Comparison of ENCODE assay signal across 18 cellular contexts in genomic region chr6:170277893-170278742, GRCh38. TPM values are rescaled to one million over a fixed set of nuclear protein-coding genes. Genes with fewer than 3 reads are reported as not detected.
DNase-seq lines count a peak whose midpoint lies in the region; ATAC-seq, FAIRE-seq and TF ChIP-seq lines count a peak whose summit lies in the region.
"Had no signal": no experiment of that assay in that cellular context is flagged by ENCODE, and none has a peak within 500 bp of the region (broad histone marks: within the 10 kb centered on the region; RNA-seq: fewer than 3 reads in every experiment).

No MANE protein-coding gene starts in this region.

- H3K4me3 ChIP-seq in Jurkat, Clone E6-1 (ENCODE audit: low read length): peak overlapping the region; percentile 35
- no peak overlapping the region for H3K4me3 ChIP-seq in K562
- H3K4me3 ChIP-seq: dorsolateral prefrontal cortex, gastroesophageal sphincter, ovary, SK-N-MC had no signal

- FAIRE-seq in K562 (lab: Jason Lieb, UNC): no peak

- H3K27me3 Mint-ChIP-seq in activated naive CD8-positive, alpha-beta T cell: no peaks in the 10 kb centered on the region
- H3K27me3 Mint-ChIP-seq in activated naive CD8-positive, alpha-beta T cell treated with anti-CD3 and anti-CD28 coated beads, Interleukin-2, amount 50 U/mL, for 24 hours: peaks cover 2% of the 10 kb centered on the region
- peaks cover 8% of the 10 kb centered on the region for H3K27me3 Mint-ChIP-seq in stimulated activated naive CD8-positive, alpha-beta T cell treated with anti-CD3 and anti-CD28 coated beads, Interleukin-15, Interleukin-2, amounts not matched to agents 100 ng/mL and 50 ng/mL, for 24 hours

- no peak for ATAC-seq in activated naive CD8-positive, alpha-beta T cell treated with anti-CD3 and anti-CD28 coated beads, Interleukin-2, amount 50 U/mL, for 24 hours
- ATAC-seq in K562 (no peak), GM21390 (IDR thresholded peaks at IDR 0.05; ENCODE audit: unreplicated experiment) (no peak)
- ATAC-seq: gastroesophageal sphincter, Panc1, sciatic nerve had no signal

- no peak overlapping the region for H3K4me2 ChIP-seq in K562 (ENCODE audit: insufficient read depth, low read length)

- H3K79me2 ChIP-seq in K562 (ENCODE audit: control insufficient read depth, insufficient read depth, low read length): no peaks in the 10 kb centered on the region

- peak overlapping the region; percentile 54 for H3K4me3 Mint-ChIP-seq in activated naive CD8-positive, alpha-beta T cell
- H3K4me3 Mint-ChIP-seq in activated naive CD8-positive, alpha-beta T cell treated with anti-CD3 and anti-CD28 coated beads, Interleukin-2, amount 50 U/mL, for 24 hours: no peak overlapping the region
- H3K4me3 Mint-ChIP-seq in stimulated activated naive CD8-positive, alpha-beta T cell treated with anti-CD3 and anti-CD28 coated beads, Interleukin-15, Interleukin-2, amounts not matched to agents 100 ng/mL and 50 ng/mL, for 24 hours: peak overlapping the region; percentile 42

- H3K36me3 ChIP-seq in K562 (ENCODE audit: control insufficient read depth, insufficient read depth, low read length): no peaks in the 10 kb centered on the region
- H3K36me3 ChIP-seq: ovary had no signal

- H4K20me1 ChIP-seq in K562 (replicated peaks; ENCODE audit: control insufficient read depth, insufficient read depth, low read length): peaks cover 4% of the 10 kb centered on the region; the same call in 1 of the 2 replicates

- no peak for TF ChIP-seq EP300 in K562 (IDR thresholded peaks at IDR 0.05; ENCODE audit: low read length)

- peaks cover 37% of the 10 kb centered on the region for H3K4me1 Mint-ChIP-seq in activated naive CD8-positive, alpha-beta T cell (ENCODE audit: low read depth)
- H3K4me1 Mint-ChIP-seq in activated naive CD8-positive, alpha-beta T cell treated with anti-CD3 and anti-CD28 coated beads, Interleukin-2, amount 50 U/mL, for 24 hours: peaks cover 23% of the 10 kb centered on the region
- H3K4me1 Mint-ChIP-seq in stimulated activated naive CD8-positive, alpha-beta T cell treated with anti-CD3 and anti-CD28 coated beads, Interleukin-15, Interleukin-2, amounts not matched to agents 100 ng/mL and 50 ng/mL, for 24 hours (ENCODE audit: low read depth): peaks cover 37% of the 10 kb centered on the region

- no peak for TF ChIP-seq POLR2A in K562 (conservative IDR thresholded peaks at IDR 0.05)

- intact Hi-C loops in K562 (cut with micrococcal nuclease): no loop called here

- peaks cover 79 to 81% of the 10 kb centered on the region in 2 experiments for H3K27me3 ChIP-seq in K562 (ENCODE audit: control insufficient read depth in 2 of 2, insufficient read depth in 2 of 2, low read length in 2 of 2)
- H3K27me3 ChIP-seq: dorsolateral prefrontal cortex, ovary had no signal

- no peak overlapping the region for H3K9ac ChIP-seq in K562 (ENCODE audit: insufficient read depth in 1 of 2, low read depth in 2 of 2, low read length in 2 of 2)

- CTCF ChIA-PET in K562 (lab: Yijun Ruan, JAX; ENCODE audit: low intra/inter-chr PET ratio): no interaction called here

- no TSS peak for BruUV-seq in K562 (replicated peaks; lab: Mats Ljungman, UMichigan)

- no peak for TF ChIP-seq CTCF in K562 (IDR thresholded peaks at IDR 0.05 in 2 of 3, conservative IDR thresholded peaks at IDR 0.05 in 1 of 3; ENCODE audit: insufficient read depth in 2 of 3, low read depth in 1 of 3, low read length in 3 of 3)

- no peaks in the 10 kb centered on the region for H3K36me3 Mint-ChIP-seq in activated naive CD8-positive, alpha-beta T cell
- H3K36me3 Mint-ChIP-seq in activated naive CD8-positive, alpha-beta T cell treated with anti-CD3 and anti-CD28 coated beads, Interleukin-2, amount 50 U/mL, for 24 hours (ENCODE audit: low read depth): peaks cover 5% of the 10 kb centered on the region
- H3K36me3 Mint-ChIP-seq in stimulated activated naive CD8-positive, alpha-beta T cell treated with anti-CD3 and anti-CD28 coated beads, Interleukin-15, Interleukin-2, amounts not matched to agents 100 ng/mL and 50 ng/mL, for 24 hours (ENCODE audit: low read depth): peaks cover 11% of the 10 kb centered on the region

- peaks cover 0 to 18% of the 10 kb centered on the region in 2 experiments; a peak in 2 of 5 replicates for H3K4me1 ChIP-seq in K562 (replicated peaks in 1 of 2; ENCODE audit: control insufficient read depth in 2 of 2, insufficient read depth in 2 of 2, low read length in 2 of 2)

- H3K27ac ChIP-seq in K562 (ENCODE audit: extremely low read depth, low read depth, low read length): no peak overlapping the region
- H3K27ac ChIP-seq: dorsolateral prefrontal cortex, ovary, SK-N-MC had no signal

- H2AFZ ChIP-seq in K562 (ENCODE audit: low read depth, low read length): no peak overlapping the region

- H3K27ac Mint-ChIP-seq in activated naive CD8-positive, alpha-beta T cell: peak overlapping the region; percentile 79
- no peak overlapping the region for H3K27ac Mint-ChIP-seq in activated naive CD8-positive, alpha-beta T cell treated with anti-CD3 and anti-CD28 coated beads, Interleukin-2, amount 50 U/mL, for 24 hours
- peak overlapping the region; percentile 71 for H3K27ac Mint-ChIP-seq in stimulated activated naive CD8-positive, alpha-beta T cell treated with anti-CD3 and anti-CD28 coated beads, Interleukin-15, Interleukin-2, amounts not matched to agents 100 ng/mL and 50 ng/mL, for 24 hours

- no peak for DNase-seq in activated naive CD8-positive, alpha-beta T cell treated with anti-CD3 and anti-CD28 coated beads, Interleukin-2, amount 50 U/mL, for 24 hours
- peak; percentile 41 for DNase-seq in Jurkat, Clone E6-1 (ENCODE audit: low read depth, low spot score)
- DNase-seq in K562 (ENCODE audit: extremely low read depth in 1 of 4, low spot score in 3 of 4): no peak
- DNase-seq in stimulated activated CD4-positive, alpha-beta T cell treated with anti-CD3 and anti-CD28 coated beads, Interleukin-2, amount 100 ng/mL, for 24 hours: no peak
- no peak for DNase-seq in NCI-H524 (lab: John Stamatoyannopoulos, UW)
- DNase-seq: activated CD8-positive, alpha-beta memory T cell treated with anti-CD3 and anti-CD28 coated beads, Interleukin-2, amount 50 U/mL, for 48 hours; Calu3; erythroblast; NCI-H146 had no signal

- POLR2A ChIA-PET in K562 (lab: Yijun Ruan, JAX): interaction anchor here (0.6 kb wide), 1 partner anchor 1373 kb away, joined by 3 read pairs; no protein-coding TSS in a partner anchor

- no peaks in the 10 kb centered on the region for H3K9me1 ChIP-seq in K562 (ENCODE audit: control insufficient read depth, insufficient read depth, low read length)

- H3K9me3 ChIP-seq in K562 (replicated peaks; ENCODE audit: control insufficient read depth, insufficient read depth, low read depth, low read length): no peaks in the 10 kb centered on the region
- H3K9me3 ChIP-seq: gastroesophageal sphincter, ovary had no signal

- in situ Hi-C loops in K562 (cut with MboI): no loop called here

- TF ChIP-seq RAD21 in K562 (CRISPR knock-in tag; conservative IDR thresholded peaks at IDR 0.05 in 1 of 2, IDR thresholded peaks at IDR 0.05 in 1 of 2): no peak

- no peaks in the 10 kb centered on the region for H3K9me3 Mint-ChIP-seq in activated naive CD8-positive, alpha-beta T cell (ENCODE audit: low read depth)
- H3K9me3 Mint-ChIP-seq in activated naive CD8-positive, alpha-beta T cell treated with anti-CD3 and anti-CD28 coated beads, Interleukin-2, amount 50 U/mL, for 24 hours: no peaks in the 10 kb centered on the region
- no peaks in the 10 kb centered on the region for H3K9me3 Mint-ChIP-seq in stimulated activated naive CD8-positive, alpha-beta T cell treated with anti-CD3 and anti-CD28 coated beads, Interleukin-15, Interleukin-2, amounts not matched to agents 100 ng/mL and 50 ng/mL, for 24 hours

- 4% methylated on average over 8 of the region's 8 CpGs for WGBS in K562 (ENCODE audit: insufficient coverage, low coverage, missing lambda C conversion rate)

RNA-seq across cellular contexts. Expression of gene DLL1, which starts 12.8 kb away (rescaled TPM):
- 1.1 TPM for polyA plus RNA-seq in Jurkat, Clone E6-1 (2012; ENCODE audit: insufficient read depth, insufficient read length)
- not detected in 2 replicates for total RNA-seq in K562 (2011; cell fraction: chromatin; rRNA removed; ENCODE audit: low replicate concordance)
- not detected in 2 replicates for total RNA-seq in K562 (2011; cell fraction: nucleolus; rRNA removed)
- total RNA-seq in K562 (2011; cell fraction: nucleoplasm; rRNA removed): not detected in 2 replicates
- total RNA-seq in K562 (2014; rRNA removed) (not detected in 2 replicates), K562 (2014; rRNA removed; fragmentation: Illumina TruSeq; extraction: Trizol) (not detected in 2 replicates), K562 (2015; rRNA removed; fragmentation: Illumina TruSeq; extraction: Trizol) (not detected in 2 replicates), K562 (2021) (not detected in 2 replicates)
- polyA plus RNA-seq in K562 (2011; rRNA removed) (not detected in 2 replicates), K562 (2014; fragmentation: Illumina TruSeq; extraction: Trizol) (not detected in 2 replicates), K562 (2014; fragmentation: Nextera tagmentation; extraction: Ambion mirVana) (not detected), K562 (2014; rRNA removed) (not detected in 2 replicates)
- 0.03 TPM in 1 of 2 replicates, not detected in the other for polyA plus RNA-seq in K562 (2011; cell fraction: cytosol; rRNA removed)
- not detected in 2 replicates for polyA plus RNA-seq in K562 (2011; cell fraction: nucleus; rRNA removed)
- polyA plus RNA-seq in K562 (2012): 0.03 TPM in 1 of 2 replicates, not detected in the other
- not detected in 2 replicates for polyA minus RNA-seq in K562 (2011; rRNA and poly(A)+ RNA removed)
- not detected in 2 replicates for polyA minus RNA-seq in K562 (2011; cell fraction: cytosol; rRNA and poly(A)+ RNA removed)
- not detected in 2 replicates for polyA minus RNA-seq in K562 (2011; cell fraction: nucleus; rRNA and poly(A)+ RNA removed)

RNA-seq across cellular contexts. Expression of gene FAM120B, which starts 28.4 kb away (rescaled TPM):
- 21.8 TPM for polyA plus RNA-seq in Jurkat, Clone E6-1 (2012; ENCODE audit: insufficient read depth, insufficient read length)
- 43.4 and 80.5 TPM in 2 replicates for total RNA-seq in K562 (2011; cell fraction: chromatin; rRNA removed; ENCODE audit: low replicate concordance)
- 21.2 and 24.1 TPM in 2 replicates for total RNA-seq in K562 (2011; cell fraction: nucleolus; rRNA removed)
- total RNA-seq in K562 (2011; cell fraction: nucleoplasm; rRNA removed): 25.9 and 29.8 TPM in 2 replicates
- total RNA-seq in K562 (2014; rRNA removed) (9.4 and 12.2 TPM in 2 replicates), K562 (2014; rRNA removed; fragmentation: Illumina TruSeq; extraction: Trizol) (15.1 and 16.4 TPM in 2 replicates), K562 (2015; rRNA removed; fragmentation: Illumina TruSeq; extraction: Trizol) (12.8 and 12.9 TPM in 2 replicates), K562 (2021) (22.6 and 23.0 TPM in 2 replicates)
- polyA plus RNA-seq in K562 (2011; rRNA removed) (16.6 and 16.9 TPM in 2 replicates), K562 (2014; fragmentation: Illumina TruSeq; extraction: Trizol) (19.9 and 21.3 TPM in 2 replicates), K562 (2014; fragmentation: Nextera tagmentation; extraction: Ambion mirVana) (1 to 10 TPM; 3.5 to 5.5 TPM), K562 (2014; rRNA removed) (14.7 and 14.8 TPM in 2 replicates)
- 11.3 and 12.0 TPM in 2 replicates for polyA plus RNA-seq in K562 (2011; cell fraction: cytosol; rRNA removed)
- polyA plus RNA-seq in K562 (2011; cell fraction: nucleus; rRNA removed): 24.9 and 30.9 TPM in 2 replicates
- polyA plus RNA-seq in K562 (2012): 11.9 and 18.1 TPM in 2 replicates
- 38.8 and 43.3 TPM in 2 replicates for polyA minus RNA-seq in K562 (2011; rRNA and poly(A)+ RNA removed)
- polyA minus RNA-seq in K562 (2011; cell fraction: cytosol; rRNA and poly(A)+ RNA removed): 12.5 and 17.4 TPM in 2 replicates
- polyA minus RNA-seq in K562 (2011; cell fraction: nucleus; rRNA and poly(A)+ RNA removed): 23.7 and 38.2 TPM in 2 replicates
